ENCODE assay signal across 9 cellular contexts in genomic region chr12:53044896-53045571, GRCh38. TPM values are rescaled to one million over a fixed set of nuclear protein-coding genes. Genes with fewer than 3 reads are reported as not detected.
A peak's percentile ranks its signal among the peaks of the same experiment; 100 is the strongest.
DNase-seq lines count a peak whose midpoint lies in the region; ATAC-seq and TF ChIP-seq lines count a peak whose summit lies in the region.
"Had no signal": no experiment of that assay in that cellular context is flagged by ENCODE, and none has a peak within 500 bp of the region (broad histone marks: within the 10 kb centered on the region; RNA-seq: fewer than 3 reads in every experiment).

No MANE protein-coding gene starts in this region.

- ATAC-seq in activated T-cell treated with anti-CD3 and anti-CD28 coated beads, Interleukin-2, amount 50 U/mL, for 4 hours, result no peak

- H3K4me3 Mint-ChIP-seq in activated T-cell treated with anti-CD3 and anti-CD28 coated beads, Interleukin-2, amount 50 U/mL, for 4 hours, result peak overlapping the region; percentile 29
- peak overlapping the region; percentile 99 for H3K4me3 Mint-ChIP-seq in mesothelial cell of epicardium

- H3K27me3 ChIP-seq in ascending aorta (no peaks in the 10 kb centered on the region), tibial artery (no peaks in the 10 kb centered on the region)

- H3K36me3 ChIP-seq in ascending aorta (peaks cover 3 to 10% of the 10 kb centered on the region in 2 donors), tibial artery (peaks cover 0 to 24% (median 20%) of the 10 kb centered on the region in 3 donors)

- H3K9me3 ChIP-seq in ascending aorta (no peaks in the 10 kb centered on the region), tibial artery (no peaks in the 10 kb centered on the region)

- H3K27ac ChIP-seq in ascending aorta (peak overlapping the region; percentile 99 to 100), tibial artery (peak overlapping the region; percentile 99)

- H3K27ac Mint-ChIP-seq in mesothelial cell of epicardium, result peak overlapping the region; percentile 100

- no peaks in the 10 kb centered on the region for H3K27me3 Mint-ChIP-seq in activated T-cell treated with anti-CD3 and anti-CD28 coated beads, Interleukin-2, amount 50 U/mL, for 4 hours (ENCODE audit: low read depth)
- no peaks in the 10 kb centered on the region for H3K27me3 Mint-ChIP-seq in mesothelial cell of epicardium (ENCODE audit: low read depth)

- peaks cover 13 to 35% of the 10 kb centered on the region in 2 donors for H3K4me1 ChIP-seq in ascending aorta
- H3K4me1 ChIP-seq in tibial artery, result peaks cover 0 to 63% (median 48%) of the 10 kb centered on the region in 4 donors

- H3K4me3 ChIP-seq in ascending aorta (peak overlapping the region; percentile 91 to 93), tibial artery (peak overlapping the region; percentile 71 to 79)

- no peak for TF ChIP-seq CTCF in ascending aorta (IDR thresholded peaks at IDR 0.05)
- no peak for TF ChIP-seq CTCF in mesothelial cell of epicardium (IDR thresholded peaks at IDR 0.05; ENCODE audit: unreplicated experiment)
- no peak for TF ChIP-seq CTCF in tibial artery (IDR thresholded peaks at IDR 0.05)

- H3K9me3 Mint-ChIP-seq in activated T-cell treated with anti-CD3 and anti-CD28 coated beads, Interleukin-2, amount 50 U/mL, for 4 hours, result no peaks in the 10 kb centered on the region
- no peaks in the 10 kb centered on the region for H3K9me3 Mint-ChIP-seq in mesothelial cell of epicardium

- H3K4me1 Mint-ChIP-seq in activated T-cell treated with anti-CD3 and anti-CD28 coated beads, Interleukin-2, amount 50 U/mL, for 4 hours (ENCODE audit: low read depth), result peaks cover 16% of the 10 kb centered on the region
- H3K4me1 Mint-ChIP-seq in mesothelial cell of epicardium, result peaks cover 53% of the 10 kb centered on the region

- peaks cover 11% of the 10 kb centered on the region for H3K36me3 Mint-ChIP-seq in activated T-cell treated with anti-CD3 and anti-CD28 coated beads, Interleukin-2, amount 50 U/mL, for 4 hours (ENCODE audit: insufficient read depth)
- H3K36me3 Mint-ChIP-seq in mesothelial cell of epicardium, result peaks cover under 1% of the 10 kb centered on the region

- DNase-seq in activated T-cell treated with anti-CD3 and anti-CD28 coated beads, Interleukin-2, amount 50 U/mL, for 4 hours, result no peak
- DNase-seq in activated T-cell treated with anti-CD3 and anti-CD28 coated beads, Interleukin-2, amount 50 U/mL, for 1 hour, result no peak
- DNase-seq in ascending aorta (ENCODE audit: low spot score in 2 of 2) (peak in 1 of 2 donors; percentile 66), mesothelial cell of epicardium (ENCODE audit: low spot score in 2 of 2, unreplicated experiment in 2 of 2) (no peak), tibial artery (peak; percentile 62 to 76), NCI-H2227 treated with DMSO at 0.1 percent for 48 hours (lab: John Stamatoyannopoulos, UW) (no peak), NCI-H2227 (lab: John Stamatoyannopoulos, UW; ENCODE audit: unreplicated experiment) (no peak), NOMO-1 treated with DMSO at 0.1 percent for 48 hours (lab: John Stamatoyannopoulos, UW; ENCODE audit: unreplicated experiment) (no peak)
- DNase-seq: activated CD4-positive, CD25-positive, alpha-beta regulatory T cell treated with anti-CD3 and anti-CD28 coated beads, Interleukin-2, amount 50 U/mL, for 72 hours had no signal

- intact Hi-C loops in ascending aorta (cut with DNase I) (loop anchor here (5.0 kb wide), 1 partner anchor 457 kb away; the partner anchor contains the start of gene TARBP2), tibial artery (cut with DNase I; ENCODE audit: low total_unique reads) (no loop called here)

RNA-seq across cellular contexts. Expression of gene TNS2, which starts 4.8 kb away (rescaled TPM):
- 1 to 10 TPM in 2 of 3 donors, under 1 TPM in 1; 0.87 to 2.5 (median 2.1) TPM for total RNA-seq in activated T-cell treated with anti-CD3 and anti-CD28 coated beads, Interleukin-2, amount 50 U/mL, for 4 hours
- 608 TPM for total RNA-seq in ascending aorta
- 78.8 to 91.7 TPM (median 86.4 TPM) in 3 replicates for total RNA-seq in mesothelial cell of epicardium

RNA-seq across cellular contexts. Expression of gene SPRYD3, which starts 34.2 kb away (rescaled TPM):
- total RNA-seq in activated T-cell treated with anti-CD3 and anti-CD28 coated beads, Interleukin-2, amount 50 U/mL, for 4 hours, result 10 to 100 TPM; 48.3 to 57.8 (median 50.7) TPM
- 48.6 TPM for total RNA-seq in ascending aorta
- total RNA-seq in mesothelial cell of epicardium, result 20.2 to 20.9 TPM (median 20.6 TPM) in 3 replicates

RNA-seq across cellular contexts. Expression of gene EIF4B, which starts 38.8 kb away (rescaled TPM):
- 100 to 1,000 TPM; 617 to 659 (median 632) TPM for total RNA-seq in activated T-cell treated with anti-CD3 and anti-CD28 coated beads, Interleukin-2, amount 50 U/mL, for 4 hours
- total RNA-seq in ascending aorta, result 181 TPM
- 544 to 576 TPM (median 554 TPM) in 3 replicates for total RNA-seq in mesothelial cell of epicardium

RNA-seq across cellular contexts. Expression of gene IGFBP6, which starts 52.4 kb away (rescaled TPM):
- total RNA-seq in activated T-cell treated with anti-CD3 and anti-CD28 coated beads, Interleukin-2, amount 50 U/mL, for 4 hours, result under 1 TPM; 0.29 to 0.43 (median 0.38) TPM
- total RNA-seq in ascending aorta (1,664 TPM), mesothelial cell of epicardium (70.3 to 77.2 TPM (median 75.6 TPM) in 3 replicates)

RNA-seq across cellular contexts. Expression of gene SOAT2, which starts 58.3 kb away (rescaled TPM):
- total RNA-seq in activated T-cell treated with anti-CD3 and anti-CD28 coated beads, Interleukin-2, amount 50 U/mL, for 4 hours, result under 1 TPM; 0.15 to 0.54 (median 0.32) TPM
- not detected for total RNA-seq in ascending aorta
- 0.13 to 0.40 TPM (median 0.20 TPM) in 3 replicates for total RNA-seq in mesothelial cell of epicardium

Comparison
In these comparisons a context has a peak if more than half of its experiments do, and no peak if none do; other contexts are left out.
1. DNase-seq: peak in tibial artery (2 of 2); none in activated T-cell treated with anti-CD3 and anti-CD28 coated beads, Interleukin-2, amount 50 U/mL, for 4 hours (single experiment), activated T-cell treated with anti-CD3 and anti-CD28 coated beads, Interleukin-2, amount 50 U/mL, for 1 hour (single experiment), mesothelial cell of epicardium (0 of 2), NCI-H2227 treated with DMSO at 0.1 percent for 48 hours (single experiment), NCI-H2227 (single experiment) and NOMO-1 treated with DMSO at 0.1 percent for 48 hours (single experiment).
2. RNA of gene TNS2, which starts 4.8 kb away (total RNA-seq): 608 TPM in ascending aorta (single experiment) and 78.8 to 91.7 TPM in mesothelial cell of epicardium; 0.87 to 2.5 TPM in activated T-cell treated with anti-CD3 and anti-CD28 coated beads, Interleukin-2, amount 50 U/mL, for 4 hours; every median in the first group is over 10 times any median in the second.